ENCODE assay signal across 17 cellular contexts in genomic region chr12:78036889-78037288, GRCh38.
"Had no signal": no experiment of that assay in that cellular context is flagged by ENCODE, and none has a peak within 500 bp of the region (broad histone marks: within the 10 kb centered on the region; RNA-seq: fewer than 3 reads in every experiment).

No MANE protein-coding gene starts in this region.

- H3K27ac Mint-ChIP-seq: activated CD4-positive, alpha-beta memory T cell treated with anti-CD3 and anti-CD28 coated beads, Interleukin-2, amount 10 ng/mL, durations not matched to agents 7 days and 5 days; activated CD4-positive, alpha-beta T cell treated with anti-CD3 and anti-CD28 coated beads for 36 hours; activated naive CD8-positive, alpha-beta T cell; naive B cell; T-cell had no signal

- H3K4me3 Mint-ChIP-seq: activated CD4-positive, alpha-beta memory T cell treated with anti-CD3 and anti-CD28 coated beads, Interleukin-2, amount 10 ng/mL, durations not matched to agents 7 days and 5 days; activated CD4-positive, alpha-beta T cell treated with anti-CD3 and anti-CD28 coated beads for 36 hours; activated naive CD8-positive, alpha-beta T cell; naive B cell; T-cell had no signal

- H3K9me3 ChIP-seq: ascending aorta, sigmoid colon, suprapubic skin, upper lobe of left lung had no signal

- H3K36me3 Mint-ChIP-seq: activated naive CD8-positive, alpha-beta T cell; naive B cell; T-cell had no signal

- H3K4me1 Mint-ChIP-seq: activated CD4-positive, alpha-beta memory T cell treated with anti-CD3 and anti-CD28 coated beads, Interleukin-2, amount 10 ng/mL, durations not matched to agents 7 days and 5 days; activated CD4-positive, alpha-beta T cell treated with anti-CD3 and anti-CD28 coated beads for 36 hours; naive B cell; T-cell had no signal

- H3K9me3 Mint-ChIP-seq: activated CD4-positive, alpha-beta memory T cell treated with anti-CD3 and anti-CD28 coated beads, Interleukin-2, amount 10 ng/mL, durations not matched to agents 7 days and 5 days had no signal

- H3K4me3 ChIP-seq: cardiac muscle cell, hepatocyte, sigmoid colon, suprapubic skin had no signal

- DNase-seq: activated CD4-positive, alpha-beta memory T cell treated with anti-CD3 and anti-CD28 coated beads, Interleukin-2, amount 10 ng/mL, durations not matched to agents 7 days and 5 days; activated CD4-positive, alpha-beta T cell treated with anti-CD3 and anti-CD28 coated beads for 36 hours; activated gamma-delta T cell; activated T-cell treated with anti-CD3 and anti-CD28 coated beads, Interleukin-2, amount 50 U/mL, for 48 hours; cortex of kidney; effector memory CD4-positive, alpha-beta T cell; naive B cell; sigmoid colon; stimulated activated naive CD4-positive, alpha-beta T cell treated with Interleukin-2 at 50 U/mL for 16 hours; T-cell; T1000; upper lobe of left lung had no signal

- H3K36me3 ChIP-seq: ascending aorta, cardiac muscle cell, sigmoid colon, suprapubic skin, upper lobe of left lung had no signal

- ATAC-seq: activated CD4-positive, alpha-beta T cell treated with anti-CD3 and anti-CD28 coated beads for 36 hours; T-cell had no signal

- H3K4me1 ChIP-seq: ascending aorta, sigmoid colon, suprapubic skin had no signal

- H3K27me3 Mint-ChIP-seq: activated CD4-positive, alpha-beta memory T cell treated with anti-CD3 and anti-CD28 coated beads, Interleukin-2, amount 10 ng/mL, durations not matched to agents 7 days and 5 days; activated CD4-positive, alpha-beta T cell treated with anti-CD3 and anti-CD28 coated beads for 36 hours; activated naive CD8-positive, alpha-beta T cell; T-cell had no signal

- H3K27me3 ChIP-seq: ascending aorta, cardiac muscle cell, hepatocyte, sigmoid colon, suprapubic skin, upper lobe of left lung had no signal
